1 cellular context compared by ENCODE assay signal in genomic region chr4:4831266-4831665, GRCh38.
TF ChIP-seq lines count a peak whose summit lies in the region.

No MANE protein-coding gene starts in this region.

TF ChIP-seq in K562, 482 proteins besides CTCF, POLR2A, EP300 and RAD21 (continued from another document):
- TF ChIP-seq HDAC6 (IDR thresholded peaks at IDR 0.05; ENCODE audit: low read depth, low read length): no peak
